ENCODE assay signal across 22 cellular contexts in the genomic region with DNA sequence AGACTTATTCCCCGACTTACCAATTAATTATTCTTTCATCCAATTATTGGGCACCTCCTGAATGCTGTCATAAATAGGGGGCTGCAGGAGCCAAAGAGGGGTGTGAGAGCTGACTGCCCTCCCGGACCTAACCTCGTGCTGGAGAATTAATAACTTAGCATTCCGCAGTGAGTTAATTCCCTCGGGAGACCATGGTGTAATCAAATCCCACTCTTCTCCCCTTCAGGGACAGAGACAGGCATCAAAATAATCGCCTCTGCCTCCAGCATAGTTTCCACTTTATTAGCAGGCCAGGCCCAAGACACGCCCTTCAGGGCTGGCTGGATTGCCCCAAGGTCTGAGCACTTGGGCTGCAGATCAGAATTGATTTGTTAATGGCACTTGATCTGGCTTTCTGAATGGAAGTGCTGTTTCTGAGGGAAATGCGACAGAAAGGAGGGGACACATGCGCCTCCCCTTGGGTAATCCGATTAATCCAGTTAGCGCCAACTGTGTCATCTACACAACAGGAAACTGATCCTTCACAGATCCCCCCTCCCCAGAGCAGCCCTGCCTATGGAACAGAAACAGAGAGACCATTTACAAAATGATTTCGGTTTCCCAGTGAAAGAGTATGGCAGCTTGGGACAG. TPM values are rescaled to one million over a fixed set of nuclear protein-coding genes. Genes with fewer than 3 reads are reported as not detected.
"Had no signal": no experiment of that assay in that cellular context is flagged by ENCODE, and none has a peak within 500 bp of the region (broad histone marks: within the 10 kb centered on the region; RNA-seq: fewer than 3 reads in every experiment).

No MANE protein-coding gene starts in this region.

- H3K9me3 Mint-ChIP-seq: activated naive CD4-positive, alpha-beta T cell treated with anti-CD3 and anti-CD28 coated beads, Interleukin-2, amount 50 U/mL, for 72 hours; activated T-helper 1 cell treated with anti-CD3 and anti-CD28 coated beads, Interleukin-12 subunit alpha, Interleukin-12 subunit beta, Interleukin-2, Interleukin-4 antibody, amounts not matched to agents 30 ng/mL and 10 ng/mL and 1 ng/mL, durations not matched to agents 14 hours and 24 hours and 36 hours; stimulated activated naive B cell treated with anti-CD40 and anti-IgM and Interleukin-4, amounts not matched to agents 10 μg/mL and 1 μg/mL and 100 μg/mL, for 72 hours had no signal

- H3K9me3 ChIP-seq: adrenal gland, breast epithelium, left lung, pancreas, thoracic aorta, upper lobe of left lung had no signal

- H3K4me1 Mint-ChIP-seq: naive B cell; stimulated activated naive B cell treated with anti-CD40 and anti-IgM and Interleukin-4, amounts not matched to agents 10 μg/mL and 1 μg/mL and 100 μg/mL, for 72 hours had no signal

- H3K27me3 ChIP-seq: adrenal gland, pancreas, upper lobe of left lung had no signal

- ATAC-seq: activated naive CD4-positive, alpha-beta T cell treated with anti-CD3 and anti-CD28 coated beads, Interleukin-2, amount 50 U/mL, for 72 hours; left lung; pancreas; sciatic nerve; stimulated activated naive B cell treated with anti-CD40 and anti-IgM and Interleukin-4, amounts not matched to agents 10 μg/mL and 1 μg/mL and 100 μg/mL, for 72 hours had no signal

- DNase-seq: activated CD4-positive, alpha-beta T cell treated with anti-CD3 and anti-CD28 coated beads, Interleukin-2, amount 50 U/mL, for 4 hours; activated gamma-delta T cell treated with Interleukin-2 at 50 U/mL for 16 hours; adrenal gland; cerebellar nuclear complex; cortex of kidney; erythroblast; foreskin melanocyte; naive B cell; stimulated activated naive B cell treated with anti-CD40 and anti-IgM and Interleukin-4, amounts not matched to agents 10 μg/mL and 1 μg/mL and 100 μg/mL, for 72 hours; upper lobe of left lung had no signal

- H3K4me1 ChIP-seq: adrenal gland, breast epithelium, left lung, pancreas, upper lobe of left lung had no signal

- H3K36me3 ChIP-seq: adrenal gland, breast epithelium, left lung, pancreas, thoracic aorta, upper lobe of left lung had no signal

- H3K4me3 Mint-ChIP-seq: activated T-helper 1 cell treated with anti-CD3 and anti-CD28 coated beads, Interleukin-12 subunit alpha, Interleukin-12 subunit beta, Interleukin-2, Interleukin-4 antibody, amounts not matched to agents 30 ng/mL and 10 ng/mL and 1 ng/mL, durations not matched to agents 14 hours and 24 hours and 36 hours; naive B cell; stimulated activated naive B cell treated with anti-CD40 and anti-IgM and Interleukin-4, amounts not matched to agents 10 μg/mL and 1 μg/mL and 100 μg/mL, for 72 hours had no signal

- H3K4me3 ChIP-seq: adrenal gland, breast epithelium, left lung, pancreas, thoracic aorta, upper lobe of left lung had no signal

- H3K27ac Mint-ChIP-seq: activated naive CD4-positive, alpha-beta T cell treated with anti-CD3 and anti-CD28 coated beads, Interleukin-2, amount 50 U/mL, for 72 hours; activated T-helper 1 cell treated with anti-CD3 and anti-CD28 coated beads, Interleukin-12 subunit alpha, Interleukin-12 subunit beta, Interleukin-2, Interleukin-4 antibody, amounts not matched to agents 30 ng/mL and 10 ng/mL and 1 ng/mL, durations not matched to agents 14 hours and 24 hours and 36 hours; naive B cell; stimulated activated naive B cell treated with anti-CD40 and anti-IgM and Interleukin-4, amounts not matched to agents 10 μg/mL and 1 μg/mL and 100 μg/mL, for 72 hours had no signal

- H3K36me3 Mint-ChIP-seq: activated naive CD4-positive, alpha-beta T cell treated with anti-CD3 and anti-CD28 coated beads, Interleukin-2, amount 50 U/mL, for 72 hours; naive B cell; stimulated activated naive B cell treated with anti-CD40 and anti-IgM and Interleukin-4, amounts not matched to agents 10 μg/mL and 1 μg/mL and 100 μg/mL, for 72 hours had no signal

- H3K27ac ChIP-seq: adrenal gland, breast epithelium, left lung, pancreas, thoracic aorta, upper lobe of left lung, VCaP had no signal

RNA-seq across cellular contexts. Expression of a gene that starts 15.6 kb away (rescaled TPM):
- total RNA-seq: activated naive CD4-positive, alpha-beta T cell treated with anti-CD3 and anti-CD28 coated beads, Interleukin-2, amount 50 U/mL, for 72 hours; adrenal gland; breast epithelium; kidney epithelial cell; left lung; lung microvascular endothelial cell; mononuclear cell; sciatic nerve; thoracic aorta; upper lobe of left lung had no signal
- polyA plus RNA-seq: adrenal gland, pancreas had no signal

RNA-seq across cellular contexts. Expression of a gene that starts 19.3 kb away (rescaled TPM):
- total RNA-seq: activated naive CD4-positive, alpha-beta T cell treated with anti-CD3 and anti-CD28 coated beads, Interleukin-2, amount 50 U/mL, for 72 hours; activated T-helper 1 cell treated with anti-CD3 and anti-CD28 coated beads, Interleukin-12 subunit alpha, Interleukin-12 subunit beta, Interleukin-2, Interleukin-4 antibody, amounts not matched to agents 30 ng/mL and 10 ng/mL and 1 ng/mL, durations not matched to agents 14 hours and 24 hours and 36 hours; breast epithelium; kidney epithelial cell; left lung; lung microvascular endothelial cell; sciatic nerve; thoracic aorta; upper lobe of left lung had no signal

RNA-seq across cellular contexts. Expression of a gene that starts 50.0 kb away (rescaled TPM):
- total RNA-seq: activated naive CD4-positive, alpha-beta T cell treated with anti-CD3 and anti-CD28 coated beads, Interleukin-2, amount 50 U/mL, for 72 hours; activated T-helper 1 cell treated with anti-CD3 and anti-CD28 coated beads, Interleukin-12 subunit alpha, Interleukin-12 subunit beta, Interleukin-2, Interleukin-4 antibody, amounts not matched to agents 30 ng/mL and 10 ng/mL and 1 ng/mL, durations not matched to agents 14 hours and 24 hours and 36 hours; adrenal gland; astrocyte; breast epithelium; kidney epithelial cell; left lung; lung microvascular endothelial cell; mononuclear cell; pancreas; sciatic nerve; thoracic aorta; upper lobe of left lung had no signal
- polyA plus RNA-seq: adrenal gland, pancreas had no signal
